In the genomic region with DNA sequence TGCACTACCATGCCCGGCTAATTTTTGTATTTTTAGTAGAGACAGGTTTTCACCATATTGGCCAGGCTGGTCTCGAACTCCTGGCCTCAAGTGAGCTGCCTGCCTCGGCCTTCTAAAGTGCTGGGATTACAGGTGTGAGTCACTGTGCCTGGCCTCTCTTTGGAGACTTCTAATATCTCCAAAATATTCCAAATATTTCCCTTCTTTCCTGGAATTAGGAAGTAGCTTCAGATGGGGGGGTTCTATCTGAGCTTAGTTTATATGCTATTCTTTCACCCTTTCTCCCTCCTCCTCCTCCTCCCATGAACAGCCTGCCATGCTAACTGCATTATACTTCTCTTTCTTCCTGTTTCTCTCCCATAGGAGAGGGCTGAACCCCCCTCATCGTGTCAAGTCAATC, we compare ENCODE assay signal across 7 cellular contexts. TPM values are rescaled to one million over a fixed set of nuclear protein-coding genes. Genes with fewer than 3 reads are reported as not detected.
DNase-seq lines count a peak whose midpoint lies in the region; TF ChIP-seq lines count a peak whose summit lies in the region.
"Not testable (repeated sequence)": the region's sequence is repeated elsewhere in the genome, so short reads cannot be mapped to it uniquely, and the experiment has no call there.

No MANE protein-coding gene starts in this region.

- peak; percentile 47 for DNase-seq in EL
- DNase-seq in dorsolateral prefrontal cortex, nephron progenitor cell: not testable (repeated sequence)

- H3K4me3 ChIP-seq in dorsolateral prefrontal cortex = not testable (repeated sequence)

- H3K27me3 Mint-ChIP-seq in activated naive CD4-positive, alpha-beta T cell treated with anti-CD3 and anti-CD28 coated beads, Interleukin-2, amount 50 U/mL, for 24 hours; nephron progenitor cell (ENCODE audit: low read depth, poor library complexity); stimulated activated naive CD8-positive, alpha-beta T cell treated with anti-CD3 and anti-CD28 coated beads, Interleukin-15, Interleukin-2, amounts not matched to agents 100 ng/mL and 50 ng/mL, for 24 hours: not testable (repeated sequence)

- not testable (repeated sequence) for H3K27me3 ChIP-seq in dorsolateral prefrontal cortex; layer of hippocampus (ENCODE audit: control insufficient read depth, insufficient read depth, low read length)

- peak overlapping the region; percentile 100 for H3K27ac ChIP-seq in VCaP
- peak overlapping the region in 54 of 59 donors; percentile 21 to 95 (median 85) for H3K27ac ChIP-seq in dorsolateral prefrontal cortex
- peak overlapping the region; percentile 77 for H3K27ac ChIP-seq in layer of hippocampus (ENCODE audit: low read depth, low read length)

- peak overlapping the region; percentile 94 for H3K27ac Mint-ChIP-seq in activated naive CD4-positive, alpha-beta T cell treated with anti-CD3 and anti-CD28 coated beads, Interleukin-2, amount 50 U/mL, for 24 hours
- H3K27ac Mint-ChIP-seq in nephron progenitor cell = peak overlapping the region; percentile 18
- H3K27ac Mint-ChIP-seq in stimulated activated naive CD8-positive, alpha-beta T cell treated with anti-CD3 and anti-CD28 coated beads, Interleukin-15, Interleukin-2, amounts not matched to agents 100 ng/mL and 50 ng/mL, for 24 hours = peak overlapping the region; percentile 99

- H3K9me3 Mint-ChIP-seq in activated naive CD4-positive, alpha-beta T cell treated with anti-CD3 and anti-CD28 coated beads, Interleukin-2, amount 50 U/mL, for 24 hours; nephron progenitor cell; stimulated activated naive CD8-positive, alpha-beta T cell treated with anti-CD3 and anti-CD28 coated beads, Interleukin-15, Interleukin-2, amounts not matched to agents 100 ng/mL and 50 ng/mL, for 24 hours: not testable (repeated sequence)

- peaks cover 12% of the 10 kb centered on the region for H3K36me3 Mint-ChIP-seq in activated naive CD4-positive, alpha-beta T cell treated with anti-CD3 and anti-CD28 coated beads, Interleukin-2, amount 50 U/mL, for 24 hours
- peaks cover 11% of the 10 kb centered on the region for H3K36me3 Mint-ChIP-seq in nephron progenitor cell (ENCODE audit: low read depth)
- H3K36me3 Mint-ChIP-seq in stimulated activated naive CD8-positive, alpha-beta T cell treated with anti-CD3 and anti-CD28 coated beads, Interleukin-15, Interleukin-2, amounts not matched to agents 100 ng/mL and 50 ng/mL, for 24 hours (ENCODE audit: low read depth) = peaks cover 46% of the 10 kb centered on the region

- peaks cover 67% of the 10 kb centered on the region for H3K4me1 Mint-ChIP-seq in activated naive CD4-positive, alpha-beta T cell treated with anti-CD3 and anti-CD28 coated beads, Interleukin-2, amount 50 U/mL, for 24 hours
- peaks cover 55% of the 10 kb centered on the region for H3K4me1 Mint-ChIP-seq in nephron progenitor cell
- H3K4me1 Mint-ChIP-seq in stimulated activated naive CD8-positive, alpha-beta T cell treated with anti-CD3 and anti-CD28 coated beads, Interleukin-15, Interleukin-2, amounts not matched to agents 100 ng/mL and 50 ng/mL, for 24 hours (ENCODE audit: low read depth) = peaks cover 74% of the 10 kb centered on the region

- intact Hi-C loops in dorsolateral prefrontal cortex (cut with DNase I) = not testable (repeated sequence)

- TF ChIP-seq CTCF in VCaP (conservative IDR thresholded peaks at IDR 0.05); dorsolateral prefrontal cortex (IDR thresholded peaks at IDR 0.05 in 54 of 56, conservative IDR thresholded peaks at IDR 0.05 in 2 of 56; ENCODE audit: low read depth in 1 of 56, partially characterized antibody in 56 of 56); nephron progenitor cell (IDR thresholded peaks at IDR 0.05): not testable (repeated sequence)

- not testable (repeated sequence) for H3K4me3 Mint-ChIP-seq in activated naive CD4-positive, alpha-beta T cell treated with anti-CD3 and anti-CD28 coated beads, Interleukin-2, amount 50 U/mL, for 24 hours; nephron progenitor cell
- peak overlapping the region; percentile 28 for H3K4me3 Mint-ChIP-seq in stimulated activated naive CD8-positive, alpha-beta T cell treated with anti-CD3 and anti-CD28 coated beads, Interleukin-15, Interleukin-2, amounts not matched to agents 100 ng/mL and 50 ng/mL, for 24 hours

RNA-seq across cellular contexts. Expression of a gene that starts 9.5 kb away (rescaled TPM):
- total RNA-seq in dorsolateral prefrontal cortex = 100 to 1,000 TPM in 1 of 120 experiments, 10 to 100 TPM in 119; 26.9 to 118 (median 44.7) TPM

RNA-seq across cellular contexts. Expression of a gene that starts 25.2 kb away (rescaled TPM):
- total RNA-seq in dorsolateral prefrontal cortex = 10 to 100 TPM in 9 of 120 experiments, 1 to 10 TPM in 107, under 1 TPM in 1, not detected in 3; 0.63 to 14.5 (median 4.3) TPM

RNA-seq across cellular contexts. Expression of a gene that starts 37.5 kb away (rescaled TPM):
- total RNA-seq in dorsolateral prefrontal cortex = 10 to 100 TPM; 29.1 to 86.0 (median 48.3) TPM

RNA-seq across cellular contexts. Expression of a gene that starts 37.7 kb away (rescaled TPM):
- total RNA-seq in dorsolateral prefrontal cortex = 1 to 10 TPM in 64 of 120 experiments, under 1 TPM in 49, not detected in 7; 0.23 to 3.2 (median 1.1) TPM

RNA-seq across cellular contexts. Expression of a gene that starts 53.7 kb away (rescaled TPM):
- total RNA-seq in dorsolateral prefrontal cortex = 10 to 100 TPM in 38 of 120 experiments, 1 to 10 TPM in 82; 2.5 to 20.4 (median 7.2) TPM

Comparison
In these comparisons a context has a peak if more than half of its experiments do, and no peak if none do; other contexts are left out.
1. H3K27ac Mint-ChIP-seq: peak in every context shown above with its lines; median percentile 99 in stimulated activated naive CD8-positive, alpha-beta T cell treated with anti-CD3 and anti-CD28 coated beads, Interleukin-15, Interleukin-2, amounts not matched to agents 100 ng/mL and 50 ng/mL, for 24 hours; 94 in activated naive CD4-positive, alpha-beta T cell treated with anti-CD3 and anti-CD28 coated beads, Interleukin-2, amount 50 U/mL, for 24 hours; 18 in nephron progenitor cell.